In the genomic region with DNA sequence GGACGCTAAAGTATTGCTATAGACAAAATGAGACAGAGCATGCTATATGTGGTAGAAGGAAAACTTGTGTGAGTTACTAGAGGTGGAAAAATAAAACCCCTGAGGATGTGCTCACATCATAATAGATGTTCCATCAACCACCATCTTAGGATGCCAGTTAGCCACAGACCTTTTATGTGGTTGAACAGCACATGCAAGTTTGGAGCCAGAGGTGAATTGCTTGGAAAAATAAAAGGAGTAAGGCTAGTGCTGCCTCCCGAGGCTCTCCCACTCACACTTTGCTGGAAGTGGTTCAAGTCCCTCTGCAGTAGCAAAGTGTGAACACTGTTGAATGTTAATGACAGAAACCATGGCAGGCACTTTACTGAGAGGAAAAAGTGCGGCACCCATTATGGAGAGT, we compare ENCODE assay signal across 16 cellular contexts. TPM values are rescaled to one million over a fixed set of nuclear protein-coding genes. Genes with fewer than 3 reads are reported as not detected.
"Had no signal": no experiment of that assay in that cellular context is flagged by ENCODE, and none has a peak within 500 bp of the region (broad histone marks: within the 10 kb centered on the region; RNA-seq: fewer than 3 reads in every experiment).

No MANE protein-coding gene starts in this region.

- H3K36me3 Mint-ChIP-seq: activated CD4-positive, alpha-beta memory T cell treated with anti-CD3 and anti-CD28 coated beads for 36 hours; activated naive CD8-positive, alpha-beta T cell treated with anti-CD3 and anti-CD28 coated beads, Interleukin-2, amount 10 ng/mL, durations not matched to agents 7 days and 5 days; naive thymus-derived CD8-positive, alpha-beta T cell had no signal

- H3K9me3 Mint-ChIP-seq: activated CD4-positive, alpha-beta memory T cell treated with anti-CD3 and anti-CD28 coated beads for 36 hours; activated naive CD4-positive, alpha-beta T cell treated with anti-CD3 and anti-CD28 coated beads for 36 hours; stimulated activated naive CD8-positive, alpha-beta T cell treated with anti-CD3 and anti-CD28 coated beads, Interleukin-15, Interleukin-2, amounts not matched to agents 100 ng/mL and 50 ng/mL, for 24 hours had no signal

- H3K4me1 Mint-ChIP-seq: activated B cell treated with CpG ODN at 0.5 μM for 24 hours; activated naive CD8-positive, alpha-beta T cell treated with anti-CD3 and anti-CD28 coated beads, Interleukin-2, amount 10 ng/mL, durations not matched to agents 7 days and 5 days; naive thymus-derived CD8-positive, alpha-beta T cell; T-helper 17 cell had no signal

- DNase-seq: activated B cell treated with CpG ODN at 0.5 μM for 24 hours; activated CD4-positive, alpha-beta memory T cell treated with anti-CD3 and anti-CD28 coated beads for 36 hours; activated CD4-positive, alpha-beta T cell treated with anti-CD3 and anti-CD28 coated beads for 4 hours; activated naive CD4-positive, alpha-beta T cell treated with anti-CD3 and anti-CD28 coated beads for 36 hours; activated naive CD8-positive, alpha-beta T cell treated with anti-CD3 and anti-CD28 coated beads, Interleukin-2, amount 10 ng/mL, durations not matched to agents 7 days and 5 days; activated T-cell treated with anti-CD3 and anti-CD28 coated beads, Interleukin-2, amount 50 U/mL, for 48 hours; amniotic stem cell; body of pancreas; hypothalamus; left colon; lower lobe of right lung; naive thymus-derived CD8-positive, alpha-beta T cell; stimulated activated CD4-positive, alpha-beta T cell treated with anti-CD3 and anti-CD28 coated beads, Interleukin-12 subunit alpha, Interleukin-12 subunit beta, amount 100 ng/mL, for 4 hours; T-helper 17 cell; tibial artery had no signal

- H3K27me3 Mint-ChIP-seq: activated B cell treated with CpG ODN at 0.5 μM for 24 hours; activated CD4-positive, alpha-beta memory T cell treated with anti-CD3 and anti-CD28 coated beads for 36 hours; activated naive CD8-positive, alpha-beta T cell treated with anti-CD3 and anti-CD28 coated beads, Interleukin-2, amount 10 ng/mL, durations not matched to agents 7 days and 5 days; stimulated activated naive CD8-positive, alpha-beta T cell treated with anti-CD3 and anti-CD28 coated beads, Interleukin-15, Interleukin-2, amounts not matched to agents 100 ng/mL and 50 ng/mL, for 24 hours; T-helper 17 cell had no signal

- H3K27ac Mint-ChIP-seq: activated B cell treated with CpG ODN at 0.5 μM for 24 hours; activated CD4-positive, alpha-beta memory T cell treated with anti-CD3 and anti-CD28 coated beads for 36 hours; activated naive CD4-positive, alpha-beta T cell treated with anti-CD3 and anti-CD28 coated beads for 36 hours; activated naive CD8-positive, alpha-beta T cell treated with anti-CD3 and anti-CD28 coated beads, Interleukin-2, amount 10 ng/mL, durations not matched to agents 7 days and 5 days; naive thymus-derived CD8-positive, alpha-beta T cell; stimulated activated naive CD8-positive, alpha-beta T cell treated with anti-CD3 and anti-CD28 coated beads, Interleukin-15, Interleukin-2, amounts not matched to agents 100 ng/mL and 50 ng/mL, for 24 hours; T-helper 17 cell had no signal

- H3K4me3 Mint-ChIP-seq: activated B cell treated with CpG ODN at 0.5 μM for 24 hours; activated CD4-positive, alpha-beta memory T cell treated with anti-CD3 and anti-CD28 coated beads for 36 hours; activated naive CD4-positive, alpha-beta T cell treated with anti-CD3 and anti-CD28 coated beads for 36 hours; activated naive CD8-positive, alpha-beta T cell treated with anti-CD3 and anti-CD28 coated beads, Interleukin-2, amount 10 ng/mL, durations not matched to agents 7 days and 5 days; naive thymus-derived CD8-positive, alpha-beta T cell; stimulated activated naive CD8-positive, alpha-beta T cell treated with anti-CD3 and anti-CD28 coated beads, Interleukin-15, Interleukin-2, amounts not matched to agents 100 ng/mL and 50 ng/mL, for 24 hours; T-helper 17 cell had no signal

- ATAC-seq: body of pancreas; left colon; lower lobe of right lung; naive thymus-derived CD8-positive, alpha-beta T cell; T-helper 17 cell had no signal

RNA-seq across cellular contexts. Expression of a gene that starts 39.4 kb away (rescaled TPM):
- total RNA-seq: activated B cell treated with CpG ODN at 0.5 μM for 24 hours; activated CD4-positive, alpha-beta memory T cell treated with anti-CD3 and anti-CD28 coated beads for 36 hours; activated naive CD4-positive, alpha-beta T cell treated with anti-CD3 and anti-CD28 coated beads for 36 hours; activated naive CD8-positive, alpha-beta T cell treated with anti-CD3 and anti-CD28 coated beads, Interleukin-2, amount 10 ng/mL, durations not matched to agents 7 days and 5 days; naive thymus-derived CD8-positive, alpha-beta T cell; T-helper 17 cell had no signal
